1 cellular context compared by ENCODE assay signal in genomic region chr14:76762617-76763361, GRCh38.
A peak's percentile ranks its signal among the peaks of the same experiment; 100 is the strongest.
TF ChIP-seq lines count a peak whose summit lies in the region.

No MANE protein-coding gene starts in this region.

TF ChIP-seq in K562, 482 proteins besides CTCF, POLR2A, EP300 and RAD21 (continued from another document and continues in another):
- TF ChIP-seq MAX (CRISPR knock-in tag; IDR thresholded peaks at IDR 0.05), result 0 out of 2 replicates have a peak, but pooled peaks have one; percentile 27
- TF ChIP-seq, protein P1, sequence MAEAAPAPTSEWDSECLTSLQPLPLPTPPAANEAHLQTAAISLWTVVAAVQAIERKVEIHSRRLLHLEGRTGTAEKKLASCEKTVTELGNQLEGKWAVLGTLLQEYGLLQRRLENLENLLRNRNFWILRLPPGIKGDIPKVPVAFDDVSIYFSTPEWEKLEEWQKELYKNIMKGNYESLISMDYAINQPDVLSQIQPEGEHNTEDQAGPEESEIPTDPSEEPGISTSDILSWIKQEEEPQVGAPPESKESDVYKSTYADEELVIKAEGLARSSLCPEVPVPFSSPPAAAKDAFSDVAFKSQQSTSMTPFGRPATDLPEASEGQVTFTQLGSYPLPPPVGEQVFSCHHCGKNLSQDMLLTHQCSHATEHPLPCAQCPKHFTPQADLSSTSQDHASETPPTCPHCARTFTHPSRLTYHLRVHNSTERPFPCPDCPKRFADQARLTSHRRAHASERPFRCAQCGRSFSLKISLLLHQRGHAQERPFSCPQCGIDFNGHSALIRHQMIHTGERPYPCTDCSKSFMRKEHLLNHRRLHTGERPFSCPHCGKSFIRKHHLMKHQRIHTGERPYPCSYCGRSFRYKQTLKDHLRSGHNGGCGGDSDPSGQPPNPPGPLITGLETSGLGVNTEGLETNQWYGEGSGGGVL (CRISPR knock-in tag; IDR thresholded peaks at IDR 0.05), result no peak
- no peak for TF ChIP-seq JUND (IDR thresholded peaks at IDR 0.05; ENCODE audit: borderline replicate concordance, low read depth, low read length)
- no peak for TF ChIP-seq JUND (tag; IDR thresholded peaks at IDR 0.05; ENCODE audit: borderline replicate concordance, low read depth, low read length)
- no peak for TF ChIP-seq PBX2 (CRISPR knock-in tag; IDR thresholded peaks at IDR 0.05; ENCODE audit: low read depth)
- no peak for TF ChIP-seq PBX2 (tag; conservative IDR thresholded peaks at IDR 0.05; ENCODE audit: low read depth)
- TF ChIP-seq ELK1 (CRISPR knock-in tag; IDR thresholded peaks at IDR 0.05), result no peak
- TF ChIP-seq HIVEP1 (CRISPR knock-in tag; IDR thresholded peaks at IDR 0.05), result no peak
- no peak for TF ChIP-seq FIP1L1 (IDR thresholded peaks at IDR 0.05; ENCODE audit: low read depth, low read length, poor library complexity, severe bottlenecking)
- no peak for TF ChIP-seq DPF2 (IDR thresholded peaks at IDR 0.05)
- TF ChIP-seq ZNF217 (CRISPR knock-in tag; IDR thresholded peaks at IDR 0.05), result no peak
- no peak for TF ChIP-seq BRF1 (IDR thresholded peaks at IDR 0.05; ENCODE audit: borderline replicate concordance, extremely low read depth, insufficient read length)
- TF ChIP-seq HCFC1 (IDR thresholded peaks at IDR 0.05; ENCODE audit: low read depth, low read length), result no peak
- TF ChIP-seq, protein P2, sequence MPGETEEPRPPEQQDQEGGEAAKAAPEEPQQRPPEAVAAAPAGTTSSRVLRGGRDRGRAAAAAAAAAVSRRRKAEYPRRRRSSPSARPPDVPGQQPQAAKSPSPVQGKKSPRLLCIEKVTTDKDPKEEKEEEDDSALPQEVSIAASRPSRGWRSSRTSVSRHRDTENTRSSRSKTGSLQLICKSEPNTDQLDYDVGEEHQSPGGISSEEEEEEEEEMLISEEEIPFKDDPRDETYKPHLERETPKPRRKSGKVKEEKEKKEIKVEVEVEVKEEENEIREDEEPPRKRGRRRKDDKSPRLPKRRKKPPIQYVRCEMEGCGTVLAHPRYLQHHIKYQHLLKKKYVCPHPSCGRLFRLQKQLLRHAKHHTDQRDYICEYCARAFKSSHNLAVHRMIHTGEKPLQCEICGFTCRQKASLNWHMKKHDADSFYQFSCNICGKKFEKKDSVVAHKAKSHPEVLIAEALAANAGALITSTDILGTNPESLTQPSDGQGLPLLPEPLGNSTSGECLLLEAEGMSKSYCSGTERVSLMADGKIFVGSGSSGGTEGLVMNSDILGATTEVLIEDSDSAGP (CRISPR knock-in tag; IDR thresholded peaks at IDR 0.05), result 0 out of 2 replicates have a peak, but pooled peaks have one; percentile 51
- TF ChIP-seq, protein P3, sequence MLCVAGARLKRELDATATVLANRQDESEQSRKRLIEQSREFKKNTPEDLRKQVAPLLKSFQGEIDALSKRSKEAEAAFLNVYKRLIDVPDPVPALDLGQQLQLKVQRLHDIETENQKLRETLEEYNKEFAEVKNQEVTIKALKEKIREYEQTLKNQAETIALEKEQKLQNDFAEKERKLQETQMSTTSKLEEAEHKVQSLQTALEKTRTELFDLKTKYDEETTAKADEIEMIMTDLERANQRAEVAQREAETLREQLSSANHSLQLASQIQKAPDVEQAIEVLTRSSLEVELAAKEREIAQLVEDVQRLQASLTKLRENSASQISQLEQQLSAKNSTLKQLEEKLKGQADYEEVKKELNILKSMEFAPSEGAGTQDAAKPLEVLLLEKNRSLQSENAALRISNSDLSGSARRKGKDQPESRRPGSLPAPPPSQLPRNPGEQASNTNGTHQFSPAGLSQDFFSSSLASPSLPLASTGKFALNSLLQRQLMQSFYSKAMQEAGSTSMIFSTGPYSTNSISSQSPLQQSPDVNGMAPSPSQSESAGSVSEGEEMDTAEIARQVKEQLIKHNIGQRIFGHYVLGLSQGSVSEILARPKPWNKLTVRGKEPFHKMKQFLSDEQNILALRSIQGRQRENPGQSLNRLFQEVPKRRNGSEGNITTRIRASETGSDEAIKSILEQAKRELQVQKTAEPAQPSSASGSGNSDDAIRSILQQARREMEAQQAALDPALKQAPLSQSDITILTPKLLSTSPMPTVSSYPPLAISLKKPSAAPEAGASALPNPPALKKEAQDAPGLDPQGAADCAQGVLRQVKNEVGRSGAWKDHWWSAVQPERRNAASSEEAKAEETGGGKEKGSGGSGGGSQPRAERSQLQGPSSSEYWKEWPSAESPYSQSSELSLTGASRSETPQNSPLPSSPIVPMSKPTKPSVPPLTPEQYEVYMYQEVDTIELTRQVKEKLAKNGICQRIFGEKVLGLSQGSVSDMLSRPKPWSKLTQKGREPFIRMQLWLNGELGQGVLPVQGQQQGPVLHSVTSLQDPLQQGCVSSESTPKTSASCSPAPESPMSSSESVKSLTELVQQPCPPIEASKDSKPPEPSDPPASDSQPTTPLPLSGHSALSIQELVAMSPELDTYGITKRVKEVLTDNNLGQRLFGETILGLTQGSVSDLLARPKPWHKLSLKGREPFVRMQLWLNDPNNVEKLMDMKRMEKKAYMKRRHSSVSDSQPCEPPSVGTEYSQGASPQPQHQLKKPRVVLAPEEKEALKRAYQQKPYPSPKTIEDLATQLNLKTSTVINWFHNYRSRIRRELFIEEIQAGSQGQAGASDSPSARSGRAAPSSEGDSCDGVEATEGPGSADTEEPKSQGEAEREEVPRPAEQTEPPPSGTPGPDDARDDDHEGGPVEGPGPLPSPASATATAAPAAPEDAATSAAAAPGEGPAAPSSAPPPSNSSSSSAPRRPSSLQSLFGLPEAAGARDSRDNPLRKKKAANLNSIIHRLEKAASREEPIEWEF (CRISPR knock-in tag; IDR thresholded peaks at IDR 0.05), result no peak
- TF ChIP-seq ARHGAP35 (IDR thresholded peaks at IDR 0.05; ENCODE audit: partially characterized antibody), result no peak
- no peak for TF ChIP-seq ZFP36 (IDR thresholded peaks at IDR 0.05; ENCODE audit: low read depth, low read length, partially characterized antibody)
- TF ChIP-seq ZNF561 (CRISPR knock-in tag; conservative IDR thresholded peaks at IDR 0.05), result no peak
- TF ChIP-seq, protein P4, sequence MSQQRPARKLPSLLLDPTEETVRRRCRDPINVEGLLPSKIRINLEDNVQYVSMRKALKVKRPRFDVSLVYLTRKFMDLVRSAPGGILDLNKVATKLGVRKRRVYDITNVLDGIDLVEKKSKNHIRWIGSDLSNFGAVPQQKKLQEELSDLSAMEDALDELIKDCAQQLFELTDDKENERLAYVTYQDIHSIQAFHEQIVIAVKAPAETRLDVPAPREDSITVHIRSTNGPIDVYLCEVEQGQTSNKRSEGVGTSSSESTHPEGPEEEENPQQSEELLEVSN (IDR thresholded peaks at IDR 0.05; ENCODE audit: borderline replicate concordance in 1 of 2, extremely low read depth in 1 of 2, insufficient read depth in 1 of 2, insufficient read length in 1 of 2, low read depth in 1 of 2, low read length in 1 of 2, poor library complexity in 1 of 2, severe bottlenecking in 1 of 2), result peak in 1 of 2 experiments; percentile 75
- TF ChIP-seq ASH1L (IDR thresholded peaks at IDR 0.05; ENCODE audit: borderline replicate concordance, low read depth, partially characterized antibody), result no peak
- TF ChIP-seq, protein P5, sequence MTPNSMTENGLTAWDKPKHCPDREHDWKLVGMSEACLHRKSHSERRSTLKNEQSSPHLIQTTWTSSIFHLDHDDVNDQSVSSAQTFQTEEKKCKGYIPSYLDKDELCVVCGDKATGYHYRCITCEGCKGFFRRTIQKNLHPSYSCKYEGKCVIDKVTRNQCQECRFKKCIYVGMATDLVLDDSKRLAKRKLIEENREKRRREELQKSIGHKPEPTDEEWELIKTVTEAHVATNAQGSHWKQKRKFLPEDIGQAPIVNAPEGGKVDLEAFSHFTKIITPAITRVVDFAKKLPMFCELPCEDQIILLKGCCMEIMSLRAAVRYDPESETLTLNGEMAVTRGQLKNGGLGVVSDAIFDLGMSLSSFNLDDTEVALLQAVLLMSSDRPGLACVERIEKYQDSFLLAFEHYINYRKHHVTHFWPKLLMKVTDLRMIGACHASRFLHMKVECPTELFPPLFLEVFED (CRISPR knock-in tag; conservative IDR thresholded peaks at IDR 0.05), result no peak
- TF ChIP-seq TEAD1 (CRISPR knock-in tag; IDR thresholded peaks at IDR 0.05), result no peak
- TF ChIP-seq ZNF695 (CRISPR knock-in tag; IDR thresholded peaks at IDR 0.05), result no peak
- no peak for TF ChIP-seq BDP1 (IDR thresholded peaks at IDR 0.05; ENCODE audit: insufficient read depth, insufficient read length)
- no peak for TF ChIP-seq C11orf30 (IDR thresholded peaks at IDR 0.05; ENCODE audit: low read depth)
- peak; percentile 59; the same call in 1 of the 2 replicates for TF ChIP-seq L3MBTL2 (IDR thresholded peaks at IDR 0.05)
- TF ChIP-seq XRCC3 (IDR thresholded peaks at IDR 0.05), result no peak
- no peak for TF ChIP-seq GATAD2A (IDR thresholded peaks at IDR 0.05)
